In genomic region chr3:141399979-141400971, GRCh38 we compare ENCODE assay signal across 11 cellular contexts. TPM values are rescaled to one million over a fixed set of nuclear protein-coding genes. Genes with fewer than 3 reads are reported as not detected.
DNase-seq lines count a peak whose midpoint lies in the region; ATAC-seq and TF ChIP-seq lines count a peak whose summit lies in the region.
"Had no signal": no experiment of that assay in that cellular context is flagged by ENCODE, and none has a peak within 500 bp of the region (broad histone marks: within the 10 kb centered on the region; RNA-seq: fewer than 3 reads in every experiment).

No MANE protein-coding gene starts in this region.

- H3K27me3 ChIP-seq in liver (ENCODE audit: control insufficient read depth in 4 of 4, insufficient read depth in 4 of 4, low read length in 3 of 4) (no peaks in the 10 kb centered on the region), thoracic aorta (replicated peaks; ENCODE audit: insufficient read depth) (no peaks in the 10 kb centered on the region)

- peak overlapping the region; percentile 69 for H3K27ac Mint-ChIP-seq in activated CD8-positive, alpha-beta memory T cell treated with anti-CD3 and anti-CD28 coated beads, Interleukin-2, amount 10 ng/mL, durations not matched to agents 7 days and 5 days
- no peak overlapping the region for H3K27ac Mint-ChIP-seq in activated CD4-positive, alpha-beta memory T cell treated with anti-CD3 and anti-CD28 coated beads, Interleukin-2, amount 10 ng/mL, durations not matched to agents 7 days and 5 days

- H3K9ac ChIP-seq in liver (ENCODE audit: low read depth in 1 of 2, low read length in 2 of 2) = peak overlapping the region in 1 of 2 donors; percentile 11

- peaks cover 0 to 3% (median 0%) of the 10 kb centered on the region in 4 donors for H3K9me3 ChIP-seq in liver (ENCODE audit: control insufficient read depth in 4 of 4, low read length in 3 of 4)
- H3K9me3 ChIP-seq in thoracic aorta = no peaks in the 10 kb centered on the region

- H3K36me3 ChIP-seq in liver (ENCODE audit: control insufficient read depth in 4 of 4, insufficient read depth in 3 of 4, low read depth in 1 of 4, low read length in 3 of 4) (peaks cover 0 to 10% (median 0%) of the 10 kb centered on the region in 4 donors), thoracic aorta (peaks cover 29% of the 10 kb centered on the region)

- POLR2A ChIA-PET in activated CD4-positive, alpha-beta memory T cell treated with anti-CD3 and anti-CD28 coated beads, Interleukin-2, amount 10 ng/mL, durations not matched to agents 7 days and 5 days (lab: Charles Lee) = interaction anchor here (1.4 to 15.6 kb wide), 3 partner anchors 12 to 27 kb away, joined by 6 to 320 read pairs (median 7); no protein-coding TSS in a partner anchor

- no peak for TF ChIP-seq CTCF in liver (IDR thresholded peaks at IDR 0.05; ENCODE audit: low read depth, low read length, missing input control)
- no peak for TF ChIP-seq CTCF in thoracic aorta (IDR thresholded peaks at IDR 0.05)

- H3K36me3 Mint-ChIP-seq in activated CD8-positive, alpha-beta memory T cell treated with anti-CD3 and anti-CD28 coated beads, Interleukin-2, amount 10 ng/mL, durations not matched to agents 7 days and 5 days = peaks cover 40% of the 10 kb centered on the region
- peaks cover 30% of the 10 kb centered on the region for H3K36me3 Mint-ChIP-seq in activated CD4-positive, alpha-beta memory T cell treated with anti-CD3 and anti-CD28 coated beads, Interleukin-2, amount 10 ng/mL, durations not matched to agents 7 days and 5 days (ENCODE audit: low read depth)

- peaks cover 1 to 20% (median 14%) of the 10 kb centered on the region in 4 donors for H3K4me1 ChIP-seq in liver (ENCODE audit: control insufficient read depth in 4 of 4, insufficient read depth in 4 of 4, low read length in 3 of 4)
- peaks cover 32 to 46% of the 10 kb centered on the region in 2 donors for H3K4me1 ChIP-seq in thoracic aorta (ENCODE audit: control insufficient read depth in 1 of 2, low read depth in 2 of 2)

- DNase-seq in activated CD8-positive, alpha-beta memory T cell treated with anti-CD3 and anti-CD28 coated beads, Interleukin-2, amount 10 ng/mL, durations not matched to agents 7 days and 5 days = no peak
- no peak for DNase-seq in activated CD8-positive, alpha-beta memory T cell treated with anti-CD3 and anti-CD28 coated beads for 24 hours
- DNase-seq in activated CD4-positive, alpha-beta memory T cell treated with anti-CD3 and anti-CD28 coated beads, Interleukin-2, amount 10 ng/mL, durations not matched to agents 7 days and 5 days = no peak
- no peak for DNase-seq in thoracic aorta (ENCODE audit: low spot score)
- no peak for DNase-seq in NCI-H748 (lab: John Stamatoyannopoulos, UW; ENCODE audit: unreplicated experiment)
- DNase-seq in stimulated activated CD4-positive, alpha-beta T cell treated with anti-CD3 and anti-CD28 coated beads, Interleukin-4, amount 100 ng/mL, for 24 hours = no peak
- DNase-seq: activated CD4-positive, alpha-beta T cell treated with anti-CD3 and anti-CD28 coated beads for 4 hours; NCI-H1694; stimulated activated CD4-positive, alpha-beta T cell treated with anti-CD3 and anti-CD28 coated beads, Interleukin-2, amount 100 ng/mL, for 48 hours had no signal

- H3K4me3 ChIP-seq in liver (ENCODE audit: low read depth in 1 of 3, low read length in 3 of 3) = no peak overlapping the region
- no peak overlapping the region for H3K4me3 ChIP-seq in thoracic aorta

- H3K27ac ChIP-seq in liver (ENCODE audit: low read depth in 1 of 2, low read length in 2 of 2) (peak overlapping the region; percentile 68 to 75), thoracic aorta (peak overlapping the region; percentile 90 to 99)

- peak in 1 of 2 donors; percentile 54 for TF ChIP-seq RAD21 in liver (IDR thresholded peaks at IDR 0.05)

- peaks cover 6% of the 10 kb centered on the region for H3K9me3 Mint-ChIP-seq in activated CD8-positive, alpha-beta memory T cell treated with anti-CD3 and anti-CD28 coated beads, Interleukin-2, amount 10 ng/mL, durations not matched to agents 7 days and 5 days (ENCODE audit: low read depth)
- H3K9me3 Mint-ChIP-seq in activated CD4-positive, alpha-beta memory T cell treated with anti-CD3 and anti-CD28 coated beads, Interleukin-2, amount 10 ng/mL, durations not matched to agents 7 days and 5 days = peaks cover 5% of the 10 kb centered on the region

- 61% methylated on average over 5 of the region's 5 CpGs for WGBS in liver

- H3K27me3 Mint-ChIP-seq in activated CD8-positive, alpha-beta memory T cell treated with anti-CD3 and anti-CD28 coated beads, Interleukin-2, amount 10 ng/mL, durations not matched to agents 7 days and 5 days = no peaks in the 10 kb centered on the region
- no peaks in the 10 kb centered on the region for H3K27me3 Mint-ChIP-seq in activated CD4-positive, alpha-beta memory T cell treated with anti-CD3 and anti-CD28 coated beads, Interleukin-2, amount 10 ng/mL, durations not matched to agents 7 days and 5 days

- peaks cover 50% of the 10 kb centered on the region for H3K4me1 Mint-ChIP-seq in activated CD8-positive, alpha-beta memory T cell treated with anti-CD3 and anti-CD28 coated beads, Interleukin-2, amount 10 ng/mL, durations not matched to agents 7 days and 5 days
- H3K4me1 Mint-ChIP-seq in activated CD4-positive, alpha-beta memory T cell treated with anti-CD3 and anti-CD28 coated beads, Interleukin-2, amount 10 ng/mL, durations not matched to agents 7 days and 5 days = peaks cover 44% of the 10 kb centered on the region

- H3K4me3 Mint-ChIP-seq in activated CD8-positive, alpha-beta memory T cell treated with anti-CD3 and anti-CD28 coated beads, Interleukin-2, amount 10 ng/mL, durations not matched to agents 7 days and 5 days = no peak overlapping the region
- H3K4me3 Mint-ChIP-seq in activated CD4-positive, alpha-beta memory T cell treated with anti-CD3 and anti-CD28 coated beads, Interleukin-2, amount 10 ng/mL, durations not matched to agents 7 days and 5 days = peak overlapping the region; percentile 40

- CTCF ChIA-PET in activated CD8-positive, alpha-beta memory T cell treated with anti-CD3 and anti-CD28 coated beads, Interleukin-2, amount 10 ng/mL, durations not matched to agents 7 days and 5 days (lab: Charles Lee) = interaction anchor here (0.9 to 2.0 kb wide), 12 partner anchors 12 to 90 kb away, joined by 3 to 9 read pairs (median 4); partner anchors contain the start of gene ZBTB38
- CTCF ChIA-PET in activated CD4-positive, alpha-beta memory T cell treated with anti-CD3 and anti-CD28 coated beads, Interleukin-2, amount 10 ng/mL, durations not matched to agents 7 days and 5 days (lab: Charles Lee) = interaction anchor here (1.2 to 2.0 kb wide), 6 partner anchors 10 to 54 kb away, joined by 3 to 10 read pairs (median 4); no protein-coding TSS in a partner anchor

- no peak for ATAC-seq in activated CD8-positive, alpha-beta memory T cell treated with anti-CD3 and anti-CD28 coated beads, Interleukin-2, amount 10 ng/mL, durations not matched to agents 7 days and 5 days
- ATAC-seq in thoracic aorta (ENCODE audit: insufficient number of reproducible peaks, low FRiP score, low read depth) (peak; percentile 18), HG03280 (IDR thresholded peaks at IDR 0.05; ENCODE audit: unreplicated experiment) (no peak)

TF ChIP-seq in liver, 16 proteins besides CTCF, POLR2A, EP300 and RAD21 (continues in another document):
- peak; percentile 16 for TF ChIP-seq ZBTB33 (IDR thresholded peaks at IDR 0.05)
- peak in 1 of 2 donors; percentile 12 for TF ChIP-seq GABPA (IDR thresholded peaks at IDR 0.05 in 1 of 2, conservative IDR thresholded peaks at IDR 0.05 in 1 of 2)
- TF ChIP-seq JUND (IDR thresholded peaks at IDR 0.05) = peak in 1 of 2 donors; percentile 58
- no peak for TF ChIP-seq NR2F2 (IDR thresholded peaks at IDR 0.05)
- no peak for TF ChIP-seq TAF1 (conservative IDR thresholded peaks at IDR 0.05)

RNA-seq across cellular contexts. Expression of gene ZBTB38, which starts 32.0 kb away (rescaled TPM):
- total RNA-seq in activated CD8-positive, alpha-beta memory T cell treated with anti-CD3 and anti-CD28 coated beads, Interleukin-2, amount 10 ng/mL, durations not matched to agents 7 days and 5 days = 10 to 100 TPM; 42.5 to 49.4 TPM
- 10 to 100 TPM; 36.0 to 39.6 TPM for total RNA-seq in activated CD4-positive, alpha-beta memory T cell treated with anti-CD3 and anti-CD28 coated beads, Interleukin-2, amount 10 ng/mL, durations not matched to agents 7 days and 5 days
- total RNA-seq in liver = 10 to 100 TPM; 19.8 to 57.3 TPM
- polyA plus RNA-seq in liver = 10 to 100 TPM in 1 of 2 donors, 1 to 10 TPM in 1; 9.5 to 19.2 TPM
- total RNA-seq in thoracic aorta = 100 to 1,000 TPM; 169 to 215 TPM
